Comparison of ENCODE assay signal across 19 cellular contexts in genomic region chr14:100609331-100609870, GRCh38. TPM values are rescaled to one million over a fixed set of nuclear protein-coding genes. Genes with fewer than 3 reads are reported as not detected.
"Had no signal": no experiment of that assay in that cellular context is flagged by ENCODE, and none has a peak within 500 bp of the region (broad histone marks: within the 10 kb centered on the region; RNA-seq: fewer than 3 reads in every experiment).

No MANE protein-coding gene starts in this region.

- H3K27ac Mint-ChIP-seq: activated naive CD8-positive, alpha-beta T cell treated with anti-CD3 and anti-CD28 coated beads for 36 hours; brain; stimulated activated naive CD8-positive, alpha-beta T cell treated with anti-CD3 and anti-CD28 coated beads, Interleukin-15, Interleukin-2, amounts not matched to agents 100 ng/mL and 50 ng/mL, for 24 hours had no signal

- H3K27me3 Mint-ChIP-seq: activated naive CD8-positive, alpha-beta T cell treated with anti-CD3 and anti-CD28 coated beads for 36 hours; stimulated activated naive CD8-positive, alpha-beta T cell treated with anti-CD3 and anti-CD28 coated beads, Interleukin-15, Interleukin-2, amounts not matched to agents 100 ng/mL and 50 ng/mL, for 24 hours had no signal

- ATAC-seq: activated CD4-positive, CD25-positive, alpha-beta regulatory T cell treated with anti-CD3 and anti-CD28 coated beads, Interleukin-2, amount 50 U/mL, for 24 hours; right cardiac atrium had no signal

- H3K27me3 ChIP-seq: testis, upper lobe of left lung had no signal

- DNase-seq: activated CD4-positive, alpha-beta T cell treated with anti-CD3 and anti-CD28 coated beads, Interleukin-2, amount 50 U/mL, for 1 hour; activated naive CD8-positive, alpha-beta T cell treated with anti-CD3 and anti-CD28 coated beads for 36 hours; central memory CD4-positive, alpha-beta T cell; cortex of kidney; effector CD4-positive, alpha-beta T cell; esophagus squamous epithelium; hippocampal formation; lower lobe of right lung; midbrain had no signal

- H3K4me3 Mint-ChIP-seq: activated naive CD8-positive, alpha-beta T cell treated with anti-CD3 and anti-CD28 coated beads for 36 hours; brain; stimulated activated naive CD8-positive, alpha-beta T cell treated with anti-CD3 and anti-CD28 coated beads, Interleukin-15, Interleukin-2, amounts not matched to agents 100 ng/mL and 50 ng/mL, for 24 hours had no signal

- H3K9me3 Mint-ChIP-seq: activated naive CD8-positive, alpha-beta T cell treated with anti-CD3 and anti-CD28 coated beads for 36 hours; stimulated activated naive CD8-positive, alpha-beta T cell treated with anti-CD3 and anti-CD28 coated beads, Interleukin-15, Interleukin-2, amounts not matched to agents 100 ng/mL and 50 ng/mL, for 24 hours had no signal

- H3K36me3 ChIP-seq: esophagus squamous epithelium, lower lobe of right lung, prostate gland, upper lobe of left lung had no signal

- H3K9me3 ChIP-seq: esophagus squamous epithelium, lower lobe of right lung, prostate gland, testis, upper lobe of left lung had no signal

- H3K27ac ChIP-seq: esophagus squamous epithelium, lower lobe of right lung, prostate gland, testis, upper lobe of left lung had no signal

- H3K4me3 ChIP-seq: esophagus squamous epithelium, lower lobe of right lung, prostate gland, testis, upper lobe of left lung had no signal

- H3K4me1 Mint-ChIP-seq: activated naive CD8-positive, alpha-beta T cell treated with anti-CD3 and anti-CD28 coated beads for 36 hours had no signal

- H3K4me1 ChIP-seq: esophagus squamous epithelium, lower lobe of right lung, prostate gland, upper lobe of left lung had no signal

- H3K36me3 Mint-ChIP-seq: activated naive CD8-positive, alpha-beta T cell treated with anti-CD3 and anti-CD28 coated beads for 36 hours; brain had no signal

RNA-seq across cellular contexts. Expression of gene BEGAIN, which starts 22.2 kb away (rescaled TPM):
- total RNA-seq: fibroblast of villous mesenchyme, myocyte had no signal
- polyA plus RNA-seq: endothelial cell of umbilical vein had no signal
